In genomic region chr11:64850979-64851567, GRCh38 we compare ENCODE assay signal across 8 cellular contexts. TPM values are rescaled to one million over a fixed set of nuclear protein-coding genes. Genes with fewer than 3 reads are reported as not detected.
DNase-seq lines count a peak whose midpoint lies in the region; ATAC-seq and TF ChIP-seq lines count a peak whose summit lies in the region.

No MANE protein-coding gene starts in this region.

- H3K27me3 ChIP-seq in GM06990 (replicated peaks; ENCODE audit: control insufficient read depth, insufficient read depth, low read length): no peaks in the 10 kb centered on the region

- peak; percentile 87 for DNase-seq in GM06990 (ENCODE audit: extremely low read depth, insufficient read length)
- peak; percentile 70 to 74 for DNase-seq in activated T-cell treated with anti-CD3 and anti-CD28 coated beads, Interleukin-2, amount 50 U/mL, for 48 hours
- DNase-seq in naive B cell: peak; percentile 93
- no peak for DNase-seq in SKM-1 (lab: John Stamatoyannopoulos, UW; ENCODE audit: unreplicated experiment)
- DNase-seq in HK-2 (ENCODE audit: unreplicated experiment): no peak
- no peak for DNase-seq in caudate nucleus (lab: John Stamatoyannopoulos, UW)

- no peak overlapping the region for H3K4me3 ChIP-seq in GM06990 (replicated peaks; ENCODE audit: low read depth, low read length)

- peak; percentile 72 for ATAC-seq in GM19438 (IDR thresholded peaks at IDR 0.05; ENCODE audit: low read depth, unreplicated experiment)
- peak; percentile 72 for ATAC-seq in HG03354 (IDR thresholded peaks at IDR 0.05; ENCODE audit: poor library complexity, severe bottlenecking, unreplicated experiment)
- peak; percentile 71 to 72 for ATAC-seq in naive B cell (ENCODE audit: low read depth in 2 of 2)

- peak; percentile 29 for TF ChIP-seq CTCF in GM06990 (IDR thresholded peaks at IDR 0.05; ENCODE audit: insufficient read depth, low read length, poor library complexity, severe bottlenecking)

- no peaks in the 10 kb centered on the region for H3K9me3 Mint-ChIP-seq in naive B cell

- H3K27ac ChIP-seq in caudate nucleus (ENCODE audit: low read depth, low read length): no peak overlapping the region

- peak overlapping the region; percentile 98 to 100 (median 99) for H3K27ac Mint-ChIP-seq in naive B cell

- H3K4me3 Mint-ChIP-seq in naive B cell: peak overlapping the region; percentile 66 to 93 (median 83)

- peaks cover 63 to 89% (median 89%) of the 10 kb centered on the region in 3 donors for H3K4me1 Mint-ChIP-seq in naive B cell

- no peaks in the 10 kb centered on the region for H3K27me3 Mint-ChIP-seq in naive B cell

- H3K36me3 ChIP-seq in GM06990 (ENCODE audit: control insufficient read depth, insufficient read depth, low read length): peaks cover 30% of the 10 kb centered on the region

- peaks cover 0 to 8% of the 10 kb centered on the region in 2 donors for H3K36me3 Mint-ChIP-seq in naive B cell

RNA-seq across cellular contexts. Expression of gene CDC42BPG, which starts 6.6 kb away (rescaled TPM):
- under 1 TPM in 4 of 6 donors, not detected in 2; 0.17 to 0.57 (median 0.33) TPM for polyA plus RNA-seq in naive B cell (ENCODE audit: low read depth in 6 of 6)

RNA-seq across cellular contexts. Expression of gene EHD1, which starts 27.3 kb away (rescaled TPM):
- polyA plus RNA-seq in naive B cell (ENCODE audit: low read depth in 6 of 6): 100 to 1,000 TPM in 2 of 6 donors, 10 to 100 TPM in 4; 65.3 to 119 (median 90.7) TPM

RNA-seq across cellular contexts. Expression of gene MEN1, which starts 40.7 kb away (rescaled TPM):
- 10 to 100 TPM; 12.3 to 49.5 (median 27.4) TPM for polyA plus RNA-seq in naive B cell (ENCODE audit: low read depth in 6 of 6)

RNA-seq across cellular contexts. Expression of gene MAP4K2, which starts 48.1 kb away (rescaled TPM):
- 10 to 100 TPM; 29.8 to 65.0 (median 39.7) TPM for polyA plus RNA-seq in naive B cell (ENCODE audit: low read depth in 6 of 6)

Comparison
In these comparisons a context has a peak if more than half of its experiments do, and no peak if none do; other contexts are left out.
1. DNase-seq: peak in GM06990 (single experiment), activated T-cell treated with anti-CD3 and anti-CD28 coated beads, Interleukin-2, amount 50 U/mL, for 48 hours (2 of 2) and naive B cell (single experiment); none in SKM-1 (single experiment), HK-2 (single experiment) and caudate nucleus (0 of 61).
2. Peak in every context shown above with its lines, with median percentiles within 50 percentile points of each other: ATAC-seq.